Comparison of ENCODE assay signal across 14 cellular contexts in genomic region chr7:139708541-139708940, GRCh38.
DNase-seq lines count a peak whose midpoint lies in the region; ATAC-seq lines count a peak whose summit lies in the region.
"Had no signal": no experiment of that assay in that cellular context is flagged by ENCODE, and none has a peak within 500 bp of the region (broad histone marks: within the 10 kb centered on the region; RNA-seq: fewer than 3 reads in every experiment).

No MANE protein-coding gene starts in this region.

- DNase-seq in germinal center (ENCODE audit: low spot score) (peak; percentile 69), hepatic stellate cell (ENCODE audit: low spot score) (no peak), HuH-7 (ENCODE audit: low spot score) (no peak), NCI-H2081 (lab: John Stamatoyannopoulos, UW) (no peak)
- DNase-seq in activated CD8-positive, alpha-beta memory T cell treated with anti-CD3 and anti-CD28 coated beads for 24 hours, result no peak
- DNase-seq: activated effector memory CD4-positive, alpha-beta T cell treated with anti-CD3 and anti-CD28 coated beads, Interleukin-2, amount 50 U/mL, for 16 hours; dermis blood vessel endothelial cell; DMS79; natural killer cell; stimulated activated CD4-positive, alpha-beta T cell treated with anti-CD3 and anti-CD28 coated beads, Interleukin-1b, Interleukin-23, amount 100 ng/mL, for 48 hours; upper lobe of right lung had no signal

- ATAC-seq in GM18858 (IDR thresholded peaks at IDR 0.05; ENCODE audit: unreplicated experiment), result peak; percentile 91
- peak; percentile 86 for ATAC-seq in GM21576 (IDR thresholded peaks at IDR 0.05; ENCODE audit: unreplicated experiment)
- ATAC-seq in HG03175 (IDR thresholded peaks at IDR 0.05; ENCODE audit: unreplicated experiment), result peak; percentile 83
- ATAC-seq: natural killer cell, upper lobe of right lung had no signal
